15 cellular contexts compared by ENCODE assay signal in genomic region chr12:128820253-128820652, GRCh38. TPM values are rescaled to one million over a fixed set of nuclear protein-coding genes. Genes with fewer than 3 reads are reported as not detected.
DNase-seq lines count a peak whose midpoint lies in the region; ATAC-seq and TF ChIP-seq lines count a peak whose summit lies in the region.
"Had no signal": no experiment of that assay in that cellular context is flagged by ENCODE, and none has a peak within 500 bp of the region (broad histone marks: within the 10 kb centered on the region; RNA-seq: fewer than 3 reads in every experiment).

No MANE protein-coding gene starts in this region.

- H3K27me3 ChIP-seq in BLaER1 treated with 17β-estradiol and CSF1 and Interleukin-3, amounts not matched to agents 10 nM and 100 nM: no peaks in the 10 kb centered on the region
- no peaks in the 10 kb centered on the region for H3K27me3 ChIP-seq in dorsolateral prefrontal cortex
- H3K27me3 ChIP-seq: esophagus squamous epithelium had no signal

- intact Hi-C loops in dorsolateral prefrontal cortex (cut with DNase I): loop anchor here in 1 of 2 donors (5.0 kb wide), 1 partner anchor 178 kb away; no protein-coding TSS in a partner anchor

- H4K20me1 ChIP-seq in BLaER1 treated with 17β-estradiol and CSF1 and Interleukin-3, amounts not matched to agents 10 nM and 100 nM: peaks cover 60 to 81% (median 76%) of the 10 kb centered on the region in 11 experiments

- no peaks in the 10 kb centered on the region for H3K36me3 Mint-ChIP-seq in IgD-negative memory B cell
- H3K36me3 Mint-ChIP-seq in natural killer cell treated with Interleukin-12 subunit alpha and Interleukin-12 subunit beta and Interleukin-15 and Interleukin-18, amount 100 ng/mL, for 72 hours: peaks cover 18% of the 10 kb centered on the region

- H3K9ac ChIP-seq in BLaER1 treated with 17β-estradiol and CSF1 and Interleukin-3, amounts not matched to agents 10 nM and 100 nM: peak overlapping the region in 8 of 11 experiments; percentile 6 to 95 (median 33); a peak in 10 of 22 replicates

- peak overlapping the region; percentile 81 to 98 (median 95); a peak in 21 of 22 replicates for H3K4me2 ChIP-seq in BLaER1 treated with 17β-estradiol and CSF1 and Interleukin-3, amounts not matched to agents 10 nM and 100 nM

- peaks cover 4 to 22% (median 14%) of the 10 kb centered on the region in 11 experiments; a peak in 11 of 22 replicates for H3K36me3 ChIP-seq in BLaER1 treated with 17β-estradiol and CSF1 and Interleukin-3, amounts not matched to agents 10 nM and 100 nM

- H3K4me3 Mint-ChIP-seq in IgD-negative memory B cell: peak overlapping the region in 3 of 4 donors; percentile 68 to 89 (median 87)
- H3K4me3 Mint-ChIP-seq in natural killer cell treated with Interleukin-12 subunit alpha and Interleukin-12 subunit beta and Interleukin-15 and Interleukin-18, amount 100 ng/mL, for 72 hours: peak overlapping the region; percentile 88

- no peak for DNase-seq in dorsolateral prefrontal cortex
- no peak for DNase-seq in natural killer cell treated with Interleukin-12 subunit alpha and Interleukin-12 subunit beta and Interleukin-15 and Interleukin-18, amount 100 ng/mL, for 72 hours (ENCODE audit: low spot score)
- no peak for DNase-seq in RKO (ENCODE audit: low spot score)
- DNase-seq in HK-2 (ENCODE audit: unreplicated experiment): no peak
- no peak for DNase-seq in NOMO-1 treated with dmso at 0.1 percent for 144 hours (lab: John Stamatoyannopoulos, UW; ENCODE audit: unreplicated experiment)
- DNase-seq in NCI-H2029 (lab: John Stamatoyannopoulos, UW): no peak
- DNase-seq: activated CD4-positive, alpha-beta T cell treated with anti-CD3 and anti-CD28 coated beads for 4 hours; NCI-H1930; T1000 had no signal

- no peaks in the 10 kb centered on the region for H3K9me3 Mint-ChIP-seq in IgD-negative memory B cell
- H3K9me3 Mint-ChIP-seq in natural killer cell treated with Interleukin-12 subunit alpha and Interleukin-12 subunit beta and Interleukin-15 and Interleukin-18, amount 100 ng/mL, for 72 hours: no peaks in the 10 kb centered on the region

- H3K9me3 ChIP-seq in BLaER1 treated with 17β-estradiol and CSF1 and Interleukin-3, amounts not matched to agents 10 nM and 100 nM (replicated peaks in 1 of 11): no peaks in the 10 kb centered on the region
- H3K9me3 ChIP-seq: esophagus squamous epithelium had no signal

- no peak for ATAC-seq in natural killer cell treated with Interleukin-12 subunit alpha and Interleukin-12 subunit beta and Interleukin-15 and Interleukin-18, amount 100 ng/mL, for 72 hours
- ATAC-seq: HCT116 had no signal

- peak overlapping the region; percentile 3 to 97 (median 49); a peak in 16 of 22 replicates for H3K27ac ChIP-seq in BLaER1 treated with 17β-estradiol and CSF1 and Interleukin-3, amounts not matched to agents 10 nM and 100 nM
- H3K27ac ChIP-seq in dorsolateral prefrontal cortex: peak overlapping the region in 39 of 59 donors; percentile 2 to 90 (median 57)

- no peaks in the 10 kb centered on the region for H3K27me3 Mint-ChIP-seq in IgD-negative memory B cell
- no peaks in the 10 kb centered on the region for H3K27me3 Mint-ChIP-seq in natural killer cell treated with Interleukin-12 subunit alpha and Interleukin-12 subunit beta and Interleukin-15 and Interleukin-18, amount 100 ng/mL, for 72 hours

- H3K4me1 ChIP-seq in BLaER1 treated with 17β-estradiol and CSF1 and Interleukin-3, amounts not matched to agents 10 nM and 100 nM: peaks cover 78 to 90% (median 88%) of the 10 kb centered on the region in 10 experiments

- peak overlapping the region; percentile 78 to 98 (median 95) for H3K27ac Mint-ChIP-seq in IgD-negative memory B cell
- peak overlapping the region; percentile 94 to 99 for H3K27ac Mint-ChIP-seq in natural killer cell treated with Interleukin-12 subunit alpha and Interleukin-12 subunit beta and Interleukin-15 and Interleukin-18, amount 100 ng/mL, for 72 hours

- H3K4me3 ChIP-seq in BLaER1 treated with 17β-estradiol and CSF1 and Interleukin-3, amounts not matched to agents 10 nM and 100 nM: 0 out of 20 replicates have a peak overlapping the region, but pooled peaks of 1 of the 10 experiments have one; percentile 97
- peak overlapping the region in 8 of 59 donors; percentile 8 to 96 (median 90) for H3K4me3 ChIP-seq in dorsolateral prefrontal cortex
- H3K4me3 ChIP-seq: esophagus squamous epithelium had no signal

- peaks cover 32 to 65% (median 55%) of the 10 kb centered on the region in 3 donors for H3K4me1 Mint-ChIP-seq in IgD-negative memory B cell
- H3K4me1 Mint-ChIP-seq in natural killer cell treated with Interleukin-12 subunit alpha and Interleukin-12 subunit beta and Interleukin-15 and Interleukin-18, amount 100 ng/mL, for 72 hours (ENCODE audit: low read depth in 2 of 2): peaks cover 57 to 67% of the 10 kb centered on the region in 2 donors

- TF ChIP-seq CTCF in dorsolateral prefrontal cortex (IDR thresholded peaks at IDR 0.05 in 54 of 56, conservative IDR thresholded peaks at IDR 0.05 in 2 of 56; ENCODE audit: low read depth in 1 of 56, partially characterized antibody in 56 of 56): no peak

RNA-seq across cellular contexts. Expression of gene SLC15A4, which starts 3.5 kb away (rescaled TPM):
- 13.8 TPM for polyA plus RNA-seq in IgD-negative memory B cell
- 10 to 100 TPM; 19.4 to 39.0 (median 27.8) TPM for total RNA-seq in dorsolateral prefrontal cortex
- total RNA-seq in natural killer cell treated with Interleukin-12 subunit alpha and Interleukin-12 subunit beta and Interleukin-15 and Interleukin-18, amount 100 ng/mL, for 72 hours: 10 to 100 TPM; 54.2 to 58.6 TPM

RNA-seq across cellular contexts. Expression of gene GLT1D1, which starts 33.0 kb away (rescaled TPM):
- not detected for polyA plus RNA-seq in IgD-negative memory B cell
- total RNA-seq in dorsolateral prefrontal cortex: 10 to 100 TPM in 119 of 120 experiments, 1 to 10 TPM in 1; 10.0 to 50.2 (median 31.8) TPM
- under 1 TPM; 0.14 to 0.21 TPM for total RNA-seq in natural killer cell treated with Interleukin-12 subunit alpha and Interleukin-12 subunit beta and Interleukin-15 and Interleukin-18, amount 100 ng/mL, for 72 hours
- total RNA-seq: dermis blood vessel endothelial cell had no signal
- polyA plus RNA-seq: AG04450 had no signal

Comparison
In these comparisons a context has a peak if more than half of its experiments do, and no peak if none do; other contexts are left out.
1. RNA of gene GLT1D1, which starts 33.0 kb away (total RNA-seq): 10.0 to 50.2 TPM in dorsolateral prefrontal cortex; 0.14 to 0.21 TPM in natural killer cell treated with Interleukin-12 subunit alpha and Interleukin-12 subunit beta and Interleukin-15 and Interleukin-18, amount 100 ng/mL, for 72 hours; every median in the first group is over 4 times any median in the second.